In genomic region chr5:17401509-17402290, GRCh38 we compare ENCODE assay signal across 2 cellular contexts.
A peak's percentile ranks its signal among the peaks of the same experiment; 100 is the strongest.
TF ChIP-seq lines count a peak whose summit lies in the region.

No MANE protein-coding gene starts in this region.

TF ChIP-seq in GM23338, 12 proteins besides CTCF, POLR2A, EP300 and RAD21:
- no peak for TF ChIP-seq ZNF114 (CRISPR knock-in tag; IDR thresholded peaks at IDR 0.05)
- peak; percentile 66 for TF ChIP-seq NANOG (IDR thresholded peaks at IDR 0.05; ENCODE audit: borderline replicate concordance)

TF ChIP-seq in H1, 55 proteins besides CTCF, POLR2A, EP300 and RAD21:
- TF ChIP-seq POU5F1 (IDR thresholded peaks at IDR 0.05; ENCODE audit: low read depth, low read length): peak; percentile 75
- TF ChIP-seq SP1 (IDR thresholded peaks at IDR 0.05; ENCODE audit: low read depth, low read length): peak; percentile 25; the same call in 1 of the 2 replicates
- peak in 1 of 2 experiments; percentile 37; a peak in 1 of 4 replicates for TF ChIP-seq HDAC2 (IDR thresholded peaks at IDR 0.05; ENCODE audit: borderline replicate concordance in 1 of 2, low read depth in 2 of 2, low read length in 2 of 2)
- peak; percentile 90 for TF ChIP-seq CHD7 (IDR thresholded peaks at IDR 0.05; ENCODE audit: insufficient replicate concordance, low read length)
- no peak for TF ChIP-seq SAP30 (IDR thresholded peaks at IDR 0.05; ENCODE audit: insufficient read depth, insufficient replicate concordance, low read length)
- TF ChIP-seq RBBP5 (IDR thresholded peaks at IDR 0.05; ENCODE audit: borderline replicate concordance, low read depth, low read length): 0 out of 2 replicates have a peak, but pooled peaks have one; percentile 1
- TF ChIP-seq YY1 (IDR thresholded peaks at IDR 0.05; ENCODE audit: low read depth, low read length): no peak
- TF ChIP-seq NANOG (IDR thresholded peaks at IDR 0.05; ENCODE audit: insufficient read depth, low read depth, low read length, poor library complexity, severe bottlenecking): peak; percentile 46
- TF ChIP-seq SIN3A (conservative IDR thresholded peaks at IDR 0.05 in 1 of 2, IDR thresholded peaks at IDR 0.05 in 1 of 2; ENCODE audit: low read depth in 1 of 2, low read length in 2 of 2): peak in 1 of 2 experiments; percentile 64; a peak in 2 of 4 replicates
- peak; percentile 18 for TF ChIP-seq TAF7 (optimal IDR thresholded peaks at IDR 0.05; ENCODE audit: borderline replicate concordance, low read depth, low read length)
TF ChIP-seq in H1: peak in this region for 8.
